21 cellular contexts compared by ENCODE assay signal in the genomic region with DNA sequence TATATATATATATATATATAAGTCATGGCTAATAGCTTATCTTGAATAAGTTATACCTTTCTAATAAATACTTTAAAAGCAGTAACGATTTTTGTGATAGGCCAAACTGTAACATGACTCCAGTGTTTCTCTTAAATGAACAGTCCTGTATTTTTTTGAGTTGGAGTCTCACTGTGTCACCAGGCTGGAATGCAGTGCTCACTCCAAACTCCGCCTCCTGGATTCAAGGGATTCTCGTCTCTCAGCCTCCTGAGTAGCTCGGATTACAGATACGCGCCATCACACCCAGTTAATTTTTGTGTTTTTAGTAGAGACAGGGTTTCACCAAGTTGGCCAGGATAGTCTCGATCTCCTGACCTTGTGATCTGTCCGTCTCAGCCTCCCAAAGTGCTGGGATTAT.
DNase-seq lines count a peak whose midpoint lies in the region; ATAC-seq and TF ChIP-seq lines count a peak whose summit lies in the region.
"Had no signal": no experiment of that assay in that cellular context is flagged by ENCODE, and none has a peak within 500 bp of the region (broad histone marks: within the 10 kb centered on the region; RNA-seq: fewer than 3 reads in every experiment).

No MANE protein-coding gene starts in this region.

- H3K9me3 ChIP-seq in HCT116 (ENCODE audit: control insufficient read depth in 1 of 2, insufficient read depth in 1 of 2, low read depth in 1 of 2, low read length in 2 of 2): no peaks in the 10 kb centered on the region
- no peaks in the 10 kb centered on the region for H3K9me3 ChIP-seq in ascending aorta
- H3K9me3 ChIP-seq: mucosa of descending colon, Peyer's patch had no signal

- H3K4me3 ChIP-seq in HCT116 (replicated peaks in 1 of 2; ENCODE audit: low read depth in 1 of 2, low read length in 2 of 2) (0 out of 4 replicates have a peak overlapping the region, but pooled peaks of 1 of the 2 experiments have one; percentile 32), ascending aorta (no peak overlapping the region)
- H3K4me3 ChIP-seq: mucosa of descending colon, Peyer's patch had no signal

- peaks cover 6% of the 10 kb centered on the region for H3K4me1 Mint-ChIP-seq in WTC11
- H3K4me1 Mint-ChIP-seq: brain, CD14-positive monocyte had no signal

- peak; percentile 91 for ATAC-seq in HCT116
- peak; percentile 58 for ATAC-seq in WTC11
- peak; percentile 70 for ATAC-seq in foreskin keratinocyte
- ATAC-seq in GM21526 (IDR thresholded peaks at IDR 0.05; ENCODE audit: low FRiP score, unreplicated experiment): no peak
- no peak for ATAC-seq in GM21515 (IDR thresholded peaks at IDR 0.05; ENCODE audit: unreplicated experiment)
- ATAC-seq: left lobe of liver, mucosa of descending colon had no signal

- no peak overlapping the region for H3K4me3 Mint-ChIP-seq in WTC11
- H3K4me3 Mint-ChIP-seq: activated naive CD4-positive, alpha-beta T cell treated with anti-CD3 and anti-CD28 coated beads for 36 hours; brain; CD14-positive monocyte; HFFc6 had no signal

- H3K27me3 ChIP-seq in HCT116 (ENCODE audit: insufficient read depth, low read length) (no peaks in the 10 kb centered on the region), foreskin keratinocyte (no peaks in the 10 kb centered on the region), ascending aorta (no peaks in the 10 kb centered on the region)
- H3K27me3 ChIP-seq: Peyer's patch had no signal

- H3K4me1 ChIP-seq in HCT116 (ENCODE audit: control insufficient read depth in 1 of 2, insufficient read depth in 2 of 2, low read length in 2 of 2): peaks cover 3 to 17% of the 10 kb centered on the region in 2 experiments; a peak in 2 of 4 replicates
- peaks cover 5% of the 10 kb centered on the region for H3K4me1 ChIP-seq in foreskin keratinocyte
- no peaks in the 10 kb centered on the region for H3K4me1 ChIP-seq in ascending aorta
- H3K4me1 ChIP-seq: Peyer's patch had no signal

- RAD21 ChIA-PET in HCT116 (lab: Charles Lee; ENCODE audit: low non-redundant PET in 1 of 2, low total read pairs in 2 of 2, uncharacterized antibody in 2 of 2, unreplicated experiment in 2 of 2): no interaction called here

- H3K4me2 ChIP-seq in HCT116 (ENCODE audit: low read length): peak overlapping the region; percentile 51

- no peaks in the 10 kb centered on the region for H3K79me2 ChIP-seq in HCT116 (ENCODE audit: insufficient read depth, low read length)

- POLR2A ChIA-PET in HCT116 (lab: Charles Lee): no interaction called here
- POLR2A ChIA-PET in WTC11 (lab: Charles Lee): interaction anchor here (0.7 kb wide), 1 partner anchor 30 kb away, joined by 3 read pairs; no protein-coding TSS in a partner anchor

- 0 out of 2 replicates have a peak, but pooled peaks cover 5% of the 10 kb centered on the region for H3K9me3 Mint-ChIP-seq in WTC11
- H3K9me3 Mint-ChIP-seq: brain had no signal

- no peak for TF ChIP-seq POLR2A in HCT116 (IDR thresholded peaks at IDR 0.05; ENCODE audit: borderline replicate concordance, extremely low read depth, insufficient read depth, insufficient read length)

- DNase-seq in A172 (ENCODE audit: low spot score): peak; percentile 57
- DNase-seq in HCT116 (ENCODE audit: low read depth, low spot score): peak; percentile 47
- DNase-seq in WTC11 (ENCODE audit: low spot score): no peak
- DNase-seq in foreskin keratinocyte: peak; percentile 27 to 43
- DNase-seq in ascending aorta (ENCODE audit: low spot score in 2 of 2): no peak
- DNase-seq in glomerular visceral epithelial cell (ENCODE audit: extremely low spot score): no peak
- DNase-seq: activated CD4-positive, alpha-beta T cell treated with anti-CD3 and anti-CD28 coated beads, Interleukin-2, amount 50 U/mL, for 1 hour; activated naive CD4-positive, alpha-beta T cell treated with anti-CD3 and anti-CD28 coated beads for 36 hours; activated T-cell treated with anti-CD3 and anti-CD28 coated beads for 4 hours; HFFc6; hippocampal formation; mucosa of descending colon; NCI-H1048; NCI-H2107; Peyer's patch; stimulated activated CD4-positive, alpha-beta T cell treated with anti-CD3 and anti-CD28 coated beads, Interleukin-1b, Interleukin-23, amount 100 ng/mL, for 48 hours had no signal

- peak overlapping the region; percentile 38 for H2AFZ ChIP-seq in HCT116 (ENCODE audit: low read depth, low read length, poor library complexity, severe bottlenecking)

- intact Hi-C loops in HCT116 (cut with micrococcal nuclease) (no loop called here), ascending aorta (cut with DNase I) (no loop called here)

- TF ChIP-seq RAD21 in HCT116 (IDR thresholded peaks at IDR 0.05; ENCODE audit: low read depth): no peak

- TF ChIP-seq CTCF in HCT116 (IDR thresholded peaks at IDR 0.05 in 2 of 3, conservative IDR thresholded peaks at IDR 0.05 in 1 of 3; ENCODE audit: borderline replicate concordance in 1 of 3, insufficient read depth in 1 of 3, low read depth in 2 of 3, low read length in 2 of 3): no peak
- TF ChIP-seq CTCF in WTC11 (IDR thresholded peaks at IDR 0.05): no peak
- TF ChIP-seq CTCF in foreskin keratinocyte (conservative IDR thresholded peaks at IDR 0.05): no peak
- no peak for TF ChIP-seq CTCF in ascending aorta (IDR thresholded peaks at IDR 0.05)

- H3K27ac ChIP-seq in HCT116 (ENCODE audit: low read depth, low read length): no peak overlapping the region
- no peak overlapping the region for H3K27ac ChIP-seq in foreskin keratinocyte
- H3K27ac ChIP-seq in ascending aorta: no peak overlapping the region
- H3K27ac ChIP-seq: Peyer's patch had no signal

- H4K20me1 ChIP-seq in HCT116 (ENCODE audit: insufficient read depth): no peaks in the 10 kb centered on the region

- peaks cover 2% of the 10 kb centered on the region for H3K36me3 Mint-ChIP-seq in WTC11
- H3K36me3 Mint-ChIP-seq: brain, CD14-positive monocyte had no signal

- H3K9ac ChIP-seq in HCT116 (ENCODE audit: low read length): no peak overlapping the region

- no peak overlapping the region for H3K27ac Mint-ChIP-seq in WTC11
- H3K27ac Mint-ChIP-seq: activated naive CD4-positive, alpha-beta T cell treated with anti-CD3 and anti-CD28 coated beads for 36 hours; brain; CD14-positive monocyte; HFFc6 had no signal

- CTCF ChIA-PET in HCT116 (lab: Charles Lee): no interaction called here
- CTCF ChIA-PET in WTC11 (lab: Charles Lee): no interaction called here

- H3K36me3 ChIP-seq in HCT116 (ENCODE audit: control insufficient read depth in 1 of 2, insufficient read depth in 2 of 2, low read length in 2 of 2): no peaks in the 10 kb centered on the region
- no peaks in the 10 kb centered on the region for H3K36me3 ChIP-seq in ascending aorta
- H3K36me3 ChIP-seq: Peyer's patch had no signal

- no TSS peak for BruUV-seq in HCT116 (replicated peaks; lab: Mats Ljungman, UMichigan)

- no peaks in the 10 kb centered on the region for H3K9me2 ChIP-seq in HCT116 (ENCODE audit: insufficient read depth)

- H3K27me3 Mint-ChIP-seq in WTC11 (ENCODE audit: low read depth): no peaks in the 10 kb centered on the region
- H3K27me3 Mint-ChIP-seq: brain had no signal

TF ChIP-seq in HCT116, 20 proteins besides CTCF, POLR2A, EP300 and RAD21 (continues in another document):
- TF ChIP-seq EZH2phosphoT487 (IDR thresholded peaks at IDR 0.05; ENCODE audit: borderline replicate concordance) (no peak), CEBPB (IDR thresholded peaks at IDR 0.05; ENCODE audit: low read depth) (no peak), SIN3A (IDR thresholded peaks at IDR 0.05; ENCODE audit: low read depth) (no peak), ZFX (IDR thresholded peaks at IDR 0.05) (no peak), CBX3 (IDR thresholded peaks at IDR 0.05; ENCODE audit: low read depth) (no peak), SP1 (IDR thresholded peaks at IDR 0.05; ENCODE audit: low read depth) (no peak), SRF (IDR thresholded peaks at IDR 0.05; ENCODE audit: low read depth) (no peak), FOSL1 (IDR thresholded peaks at IDR 0.05; ENCODE audit: low read depth) (no peak), TCF7L2 (IDR thresholded peaks at IDR 0.05; ENCODE audit: borderline replicate concordance, extremely low read depth, insufficient read depth, insufficient read length) (no peak), ELF1 (IDR thresholded peaks at IDR 0.05; ENCODE audit: borderline replicate concordance, low read depth) (no peak)
- TF ChIP-seq, protein P1, sequence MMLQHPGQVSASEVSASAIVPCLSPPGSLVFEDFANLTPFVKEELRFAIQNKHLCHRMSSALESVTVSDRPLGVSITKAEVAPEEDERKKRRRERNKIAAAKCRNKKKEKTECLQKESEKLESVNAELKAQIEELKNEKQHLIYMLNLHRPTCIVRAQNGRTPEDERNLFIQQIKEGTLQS (IDR thresholded peaks at IDR 0.05): no peak

TF ChIP-seq in WTC11, 78 proteins besides CTCF, POLR2A, EP300 and RAD21 (continues in another document):
- TF ChIP-seq FOXK1 (CRISPR knock-in tag; IDR thresholded peaks at IDR 0.05): no peak
- no peak for TF ChIP-seq ZNF671 (CRISPR knock-in tag; IDR thresholded peaks at IDR 0.05)
- TF ChIP-seq, protein P2, sequence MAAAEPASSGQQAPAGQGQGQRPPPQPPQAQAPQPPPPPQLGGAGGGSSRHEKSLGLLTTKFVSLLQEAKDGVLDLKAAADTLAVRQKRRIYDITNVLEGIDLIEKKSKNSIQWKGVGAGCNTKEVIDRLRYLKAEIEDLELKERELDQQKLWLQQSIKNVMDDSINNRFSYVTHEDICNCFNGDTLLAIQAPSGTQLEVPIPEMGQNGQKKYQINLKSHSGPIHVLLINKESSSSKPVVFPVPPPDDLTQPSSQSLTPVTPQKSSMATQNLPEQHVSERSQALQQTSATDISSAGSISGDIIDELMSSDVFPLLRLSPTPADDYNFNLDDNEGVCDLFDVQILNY (CRISPR knock-in tag; IDR thresholded peaks at IDR 0.05): no peak
- TF ChIP-seq, protein P3, sequence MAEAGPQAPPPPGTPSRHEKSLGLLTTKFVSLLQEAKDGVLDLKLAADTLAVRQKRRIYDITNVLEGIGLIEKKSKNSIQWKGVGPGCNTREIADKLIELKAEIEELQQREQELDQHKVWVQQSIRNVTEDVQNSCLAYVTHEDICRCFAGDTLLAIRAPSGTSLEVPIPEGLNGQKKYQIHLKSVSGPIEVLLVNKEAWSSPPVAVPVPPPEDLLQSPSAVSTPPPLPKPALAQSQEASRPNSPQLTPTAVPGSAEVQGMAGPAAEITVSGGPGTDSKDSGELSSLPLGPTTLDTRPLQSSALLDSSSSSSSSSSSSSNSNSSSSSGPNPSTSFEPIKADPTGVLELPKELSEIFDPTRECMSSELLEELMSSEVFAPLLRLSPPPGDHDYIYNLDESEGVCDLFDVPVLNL (CRISPR knock-in tag; IDR thresholded peaks at IDR 0.05; ENCODE audit: borderline replicate concordance, low read depth): no peak
- TF ChIP-seq, protein P4, sequence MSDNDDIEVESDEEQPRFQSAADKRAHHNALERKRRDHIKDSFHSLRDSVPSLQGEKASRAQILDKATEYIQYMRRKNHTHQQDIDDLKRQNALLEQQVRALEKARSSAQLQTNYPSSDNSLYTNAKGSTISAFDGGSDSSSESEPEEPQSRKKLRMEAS (CRISPR knock-in tag; IDR thresholded peaks at IDR 0.05): no peak

Comparison
In these comparisons a context has a peak if more than half of its experiments do, and no peak if none do; other contexts are left out.
1. DNase-seq: peak in A172 (single experiment), HCT116 (single experiment) and foreskin keratinocyte (2 of 2); none in WTC11 (single experiment), ascending aorta (0 of 2) and glomerular visceral epithelial cell (single experiment).
2. ATAC-seq: peak in HCT116 (single experiment), WTC11 (single experiment) and foreskin keratinocyte (single experiment); none in GM21526 (single experiment) and GM21515 (single experiment).